In the genomic region with DNA sequence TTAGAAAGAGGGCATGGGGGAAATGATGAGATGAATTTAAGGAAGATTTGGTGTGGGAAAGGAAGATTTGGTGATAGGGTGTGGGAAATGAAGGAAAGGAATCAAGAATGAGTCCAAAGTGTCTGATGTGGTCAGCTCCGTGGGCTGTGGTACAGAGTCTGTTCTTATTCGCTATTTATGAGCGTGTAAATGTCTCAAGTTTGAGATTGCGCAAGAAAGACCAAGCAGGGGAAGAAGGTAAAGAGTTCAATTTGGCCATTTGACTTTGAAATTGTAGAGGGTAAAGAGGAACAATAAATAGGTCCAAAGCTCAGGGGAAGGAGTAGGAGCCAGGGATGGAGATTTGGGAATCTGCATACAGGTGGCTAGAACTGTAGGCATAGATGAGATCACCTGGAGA, we compare ENCODE assay signal across 28 cellular contexts. TPM values are rescaled to one million over a fixed set of nuclear protein-coding genes. Genes with fewer than 3 reads are reported as not detected.
DNase-seq lines count a peak whose midpoint lies in the region; ATAC-seq, FAIRE-seq and TF ChIP-seq lines count a peak whose summit lies in the region.
"Had no signal": no experiment of that assay in that cellular context is flagged by ENCODE, and none has a peak within 500 bp of the region (broad histone marks: within the 10 kb centered on the region; RNA-seq: fewer than 3 reads in every experiment).

No MANE protein-coding gene starts in this region.

- CTCF ChIA-PET in K562 (lab: Yijun Ruan, JAX; ENCODE audit: low intra/inter-chr PET ratio), result no interaction called here

- no peaks in the 10 kb centered on the region for H3K36me3 ChIP-seq in K562 (ENCODE audit: control insufficient read depth, insufficient read depth, low read length)
- H3K36me3 ChIP-seq: left lung, ovary, right atrium auricular region had no signal

- no peak overlapping the region for H3K9ac ChIP-seq in K562 (ENCODE audit: insufficient read depth in 1 of 2, low read depth in 2 of 2, low read length in 2 of 2)

- peak overlapping the region; percentile 55 for H3K27ac Mint-ChIP-seq in T-helper 2 cell treated with Interferon-gamma antibody and Interleukin-4, amounts not matched to agents 5 μg/mL and 100 μg/mL, for 36 hours
- H3K27ac Mint-ChIP-seq: activated naive CD8-positive, alpha-beta T cell; immature natural killer cell; T-helper 17 cell; type B pancreatic cell had no signal

- H3K9me1 ChIP-seq in K562 (ENCODE audit: control insufficient read depth, insufficient read depth, low read length), result no peaks in the 10 kb centered on the region

- TF ChIP-seq POLR2A in NB4 (IDR thresholded peaks at IDR 0.05; ENCODE audit: extremely low read depth, insufficient read length), result no peak
- no peak for TF ChIP-seq POLR2A in K562 (conservative IDR thresholded peaks at IDR 0.05)

- BruUV-seq in K562 (replicated peaks; lab: Mats Ljungman, UMichigan), result no TSS peak

- TF ChIP-seq EP300 in K562 (IDR thresholded peaks at IDR 0.05; ENCODE audit: low read length), result no peak

- POLR2A ChIA-PET in K562 (lab: Yijun Ruan, JAX), result interaction anchor here (0.6 kb wide), 2 partner anchors 12 to 1958 kb away, joined by 3 read pairs; no protein-coding TSS in a partner anchor

- no peaks in the 10 kb centered on the region for H3K9me3 ChIP-seq in K562 (replicated peaks; ENCODE audit: control insufficient read depth, insufficient read depth, low read depth, low read length)
- H3K9me3 ChIP-seq: left lung, ovary, right atrium auricular region had no signal

- TF ChIP-seq CTCF in NB4 (IDR thresholded peaks at IDR 0.05; ENCODE audit: low read depth, low read length) (no peak), K562 (IDR thresholded peaks at IDR 0.05 in 2 of 3, conservative IDR thresholded peaks at IDR 0.05 in 1 of 3; ENCODE audit: insufficient read depth in 2 of 3, low read depth in 1 of 3, low read length in 3 of 3) (no peak)

- no peaks in the 10 kb centered on the region for H4K20me1 ChIP-seq in K562 (replicated peaks; ENCODE audit: control insufficient read depth, insufficient read depth, low read length)

- no peaks in the 10 kb centered on the region; a peak in 1 of 5 replicates for H3K4me1 ChIP-seq in K562 (replicated peaks in 1 of 2; ENCODE audit: control insufficient read depth in 2 of 2, insufficient read depth in 2 of 2, low read length in 2 of 2)
- H3K4me1 ChIP-seq: left lung, right atrium auricular region had no signal

- H3K4me3 Mint-ChIP-seq in T-helper 2 cell treated with Interferon-gamma antibody and Interleukin-4, amounts not matched to agents 5 μg/mL and 100 μg/mL, for 36 hours, result peak overlapping the region; percentile 15
- H3K4me3 Mint-ChIP-seq: activated CD4-positive, alpha-beta memory T cell treated with anti-CD3 and anti-CD28 coated beads for 36 hours; activated naive CD8-positive, alpha-beta T cell; immature natural killer cell; T-helper 17 cell; type B pancreatic cell had no signal

- FAIRE-seq in K562 (lab: Jason Lieb, UNC), result no peak
- FAIRE-seq in RCC 7860 (lab: Jason Lieb, UNC), result no peak

- peaks cover 26% of the 10 kb centered on the region for H3K4me1 Mint-ChIP-seq in T-helper 2 cell treated with Interferon-gamma antibody and Interleukin-4, amounts not matched to agents 5 μg/mL and 100 μg/mL, for 36 hours (ENCODE audit: low read depth)
- H3K4me1 Mint-ChIP-seq: T-helper 17 cell had no signal

- no peaks in the 10 kb centered on the region for H3K79me2 ChIP-seq in K562 (ENCODE audit: control insufficient read depth, insufficient read depth, low read length)

- no peak overlapping the region for H3K4me3 ChIP-seq in NB4 (ENCODE audit: low read depth, low read length)
- H3K4me3 ChIP-seq in K562, result no peak overlapping the region
- H3K4me3 ChIP-seq: left lung, ovary, right atrium auricular region had no signal

- peaks cover 11% of the 10 kb centered on the region for H3K9me3 Mint-ChIP-seq in T-helper 2 cell treated with Interferon-gamma antibody and Interleukin-4, amounts not matched to agents 5 μg/mL and 100 μg/mL, for 36 hours
- H3K9me3 Mint-ChIP-seq: activated CD4-positive, alpha-beta memory T cell treated with anti-CD3 and anti-CD28 coated beads for 36 hours; immature natural killer cell; type B pancreatic cell had no signal

- no peak overlapping the region for H2AFZ ChIP-seq in K562 (ENCODE audit: low read depth, low read length)

- H3K4me2 ChIP-seq in K562 (ENCODE audit: insufficient read depth, low read length), result no peak overlapping the region

- no peak for DNase-seq in T-helper 2 cell treated with Interferon-gamma antibody and Interleukin-4, amounts not matched to agents 5 μg/mL and 100 μg/mL, for 36 hours (ENCODE audit: low spot score)
- DNase-seq in T-helper 2 cell (no peak), CD1c-positive myeloid dendritic cell (ENCODE audit: extremely low spot score) (peak; percentile 36), NB4 (ENCODE audit: low read depth) (peak; percentile 63), K562 (ENCODE audit: extremely low read depth in 1 of 4, low spot score in 3 of 4) (no peak), SHP77 treated with DMSO at 0.1 percent for 48 hours (lab: John Stamatoyannopoulos, UW) (no peak), RCC 7860 (ENCODE audit: low spot score) (no peak)
- DNase-seq: activated CD4-positive, alpha-beta memory T cell treated with anti-CD3 and anti-CD28 coated beads for 36 hours; activated T-cell treated with anti-CD3 and anti-CD28 coated beads, Interleukin-2, amount 50 U/mL, for 1 hour; cerebellar nuclear complex; effector CD4-positive, alpha-beta T cell; erythroblast; foreskin keratinocyte; GOT3; immature natural killer cell; left lung; naive thymus-derived CD4-positive, alpha-beta T cell; NCI-H1436 treated with DMSO at 0.1 percent for 48 hours; NCI-H2171 treated with DMSO at 0.1 percent for 48 hours; NCI-H526; ovary; T-helper 17 cell had no signal

- H3K27me3 ChIP-seq in K562 (ENCODE audit: control insufficient read depth in 2 of 2, insufficient read depth in 2 of 2, low read length in 2 of 2), result no peaks in the 10 kb centered on the region
- H3K27me3 ChIP-seq: foreskin keratinocyte, left lung, ovary, right atrium auricular region had no signal

- in situ Hi-C loops in K562 (cut with MboI), result no loop called here

- H3K27me3 Mint-ChIP-seq in T-helper 2 cell treated with Interferon-gamma antibody and Interleukin-4, amounts not matched to agents 5 μg/mL and 100 μg/mL, for 36 hours (ENCODE audit: low read depth), result no peaks in the 10 kb centered on the region
- H3K27me3 Mint-ChIP-seq: activated CD4-positive, alpha-beta memory T cell treated with anti-CD3 and anti-CD28 coated beads for 36 hours; activated naive CD8-positive, alpha-beta T cell; naive thymus-derived CD4-positive, alpha-beta T cell; T-helper 17 cell; type B pancreatic cell had no signal

- no peak for TF ChIP-seq RAD21 in K562 (CRISPR knock-in tag; conservative IDR thresholded peaks at IDR 0.05 in 1 of 2, IDR thresholded peaks at IDR 0.05 in 1 of 2)

- 90% methylated on average over 3 of the region's 4 CpGs for WGBS in K562 (ENCODE audit: insufficient coverage, low coverage, missing lambda C conversion rate)

- peaks cover 12% of the 10 kb centered on the region for H3K36me3 Mint-ChIP-seq in T-helper 2 cell treated with Interferon-gamma antibody and Interleukin-4, amounts not matched to agents 5 μg/mL and 100 μg/mL, for 36 hours (ENCODE audit: low read depth)
- H3K36me3 Mint-ChIP-seq: activated CD4-positive, alpha-beta memory T cell treated with anti-CD3 and anti-CD28 coated beads for 36 hours; type B pancreatic cell had no signal

- no peak for ATAC-seq in K562
- ATAC-seq in HG03565 (IDR thresholded peaks at IDR 0.05; ENCODE audit: unreplicated experiment), result no peak
- ATAC-seq: foreskin keratinocyte; left lung; naive thymus-derived CD4-positive, alpha-beta T cell; Right ventricle myocardium inferior; T-helper 17 cell had no signal

- intact Hi-C loops in K562 (cut with micrococcal nuclease), result no loop called here

- no peak overlapping the region for H3K27ac ChIP-seq in K562 (ENCODE audit: extremely low read depth, low read depth, low read length)
- H3K27ac ChIP-seq: foreskin keratinocyte, left lung, ovary, right atrium auricular region, VCaP had no signal

TF ChIP-seq in K562, 482 proteins besides CTCF, POLR2A, EP300 and RAD21:
- TF ChIP-seq CEBPB (tag; IDR thresholded peaks at IDR 0.05) (peak; percentile 92), CEBPG (CRISPR knock-in tag; IDR thresholded peaks at IDR 0.05) (peak; percentile 51; the same call in 1 of the 2 replicates), CEBPG (tag; conservative IDR thresholded peaks at IDR 0.05 in 1 of 2, IDR thresholded peaks at IDR 0.05 in 1 of 2) (peak in 1 of 2 experiments; percentile 79; a peak in 3 of 4 replicates), ZNF277 (CRISPR knock-in tag; IDR thresholded peaks at IDR 0.05; ENCODE audit: borderline replicate concordance) (no peak)

RNA-seq across cellular contexts. Expression of gene SMS, which starts 11.3 kb away (rescaled TPM):
- total RNA-seq in K562 (2011; cell fraction: chromatin; rRNA removed; ENCODE audit: low replicate concordance), result 13.0 and 19.7 TPM in 2 replicates
- total RNA-seq in K562 (2011; cell fraction: nucleolus; rRNA removed), result 12.6 and 13.3 TPM in 2 replicates
- 16.6 and 20.2 TPM in 2 replicates for total RNA-seq in K562 (2011; cell fraction: nucleoplasm; rRNA removed)
- total RNA-seq in K562 (2014; rRNA removed), result 158 and 164 TPM in 2 replicates
- total RNA-seq in K562 (2014; rRNA removed; fragmentation: Illumina TruSeq; extraction: Trizol), result 193 and 211 TPM in 2 replicates
- total RNA-seq in K562 (2015; rRNA removed; fragmentation: Illumina TruSeq; extraction: Trizol), result 179 and 192 TPM in 2 replicates
- 150 and 152 TPM in 2 replicates for total RNA-seq in K562 (2021)
- polyA plus RNA-seq in K562 (2011; rRNA removed), result 75.5 and 111 TPM in 2 replicates
- polyA plus RNA-seq in K562 (2011; cell fraction: cytosol; rRNA removed), result 63.9 and 64.3 TPM in 2 replicates
- polyA plus RNA-seq in K562 (2011; cell fraction: nucleus; rRNA removed), result 27.6 and 33.3 TPM in 2 replicates
- 98.5 and 157 TPM in 2 replicates for polyA plus RNA-seq in K562 (2012)
- polyA plus RNA-seq in K562 (2014; fragmentation: Illumina TruSeq; extraction: Trizol), result 181 and 193 TPM in 2 replicates
- 10 to 100 TPM; 71.1 to 98.5 TPM for polyA plus RNA-seq in K562 (2014; fragmentation: Nextera tagmentation; extraction: Ambion mirVana)
- 133 TPM in 2 replicates for polyA plus RNA-seq in K562 (2014; rRNA removed)
- polyA minus RNA-seq in K562 (2011; rRNA and poly(A)+ RNA removed), result 95.3 and 96.0 TPM in 2 replicates
- polyA minus RNA-seq in K562 (2011; cell fraction: cytosol; rRNA and poly(A)+ RNA removed), result 81.9 and 89.6 TPM in 2 replicates
- 11.8 and 20.5 TPM in 2 replicates for polyA minus RNA-seq in K562 (2011; cell fraction: nucleus; rRNA and poly(A)+ RNA removed)

Comparison
In these comparisons a context has a peak if more than half of its experiments do, and no peak if none do; other contexts are left out.
1. DNase-seq: peak in CD1c-positive myeloid dendritic cell (single experiment) and NB4 (single experiment); none in T-helper 2 cell treated with Interferon-gamma antibody and Interleukin-4, amounts not matched to agents 5 μg/mL and 100 μg/mL, for 36 hours (single experiment), T-helper 2 cell (0 of 5), K562 (0 of 4), SHP77 treated with DMSO at 0.1 percent for 48 hours (single experiment) and RCC 7860 (single experiment).